Comparison of ENCODE assay signal across 23 cellular contexts in genomic region chr5:161235569-161235968, GRCh38.
A peak's percentile ranks its signal among the peaks of the same experiment; 100 is the strongest.
DNase-seq lines count a peak whose midpoint lies in the region; ATAC-seq and TF ChIP-seq lines count a peak whose summit lies in the region.
"Had no signal": no experiment of that assay in that cellular context is flagged by ENCODE, and none has a peak within 500 bp of the region (broad histone marks: within the 10 kb centered on the region; RNA-seq: fewer than 3 reads in every experiment).

No MANE protein-coding gene starts in this region.

- intact Hi-C loops in left lung (cut with DNase I), result no loop called here

- ATAC-seq in left lung (peak; percentile 72), GM18873 (IDR thresholded peaks at IDR 0.05; ENCODE audit: low FRiP score, unreplicated experiment) (no peak)
- ATAC-seq: GM12878 had no signal

- H3K27ac Mint-ChIP-seq in activated naive CD8-positive, alpha-beta T cell treated with anti-CD3 and anti-CD28 coated beads for 36 hours, result no peak overlapping the region
- H3K27ac Mint-ChIP-seq: CD14-positive monocyte; CD4-positive, alpha-beta memory T cell; CD4-positive, CD25-positive, alpha-beta regulatory T cell; CD8-positive, alpha-beta memory T cell had no signal

- no peaks in the 10 kb centered on the region for H3K9me3 ChIP-seq in left lung
- H3K9me3 ChIP-seq: BE2C, BLaER1 had no signal

- no peak overlapping the region for H3K4me3 ChIP-seq in left lung
- H3K4me3 ChIP-seq in retinal pigment epithelial cell (ENCODE audit: low read length), result no peak overlapping the region
- H3K4me3 ChIP-seq: BLaER1, GM12878 had no signal

- H3K27me3 ChIP-seq in left lung, result no peaks in the 10 kb centered on the region
- H3K27me3 ChIP-seq: BE2C, BLaER1 had no signal

- no peak for DNase-seq in left lung
- peak; percentile 1 for DNase-seq in myocyte (ENCODE audit: low read depth)
- DNase-seq in retinal pigment epithelial cell (ENCODE audit: low read depth), result peak; percentile 12
- DNase-seq in activated naive CD8-positive, alpha-beta T cell treated with anti-CD3 and anti-CD28 coated beads for 36 hours, result no peak
- DNase-seq: 8988T; ACHN; BE2C; C1 segment of cervical spinal cord; CD4-positive, alpha-beta memory T cell; CD4-positive, CD25-positive, alpha-beta regulatory T cell; CD8-positive, alpha-beta memory T cell; COR-L47; DMS 273 treated with DMSO at 0.1 percent for 48 hours; DMS153; DMS53; DMS79; DND-41; EL; GDM1 had no signal

- no peak overlapping the region for H3K27ac ChIP-seq in left lung
- H3K27ac ChIP-seq: BLaER1 had no signal

- TF ChIP-seq CTCF in left lung (IDR thresholded peaks at IDR 0.05) (no peak), retinal pigment epithelial cell (conservative IDR thresholded peaks at IDR 0.05; ENCODE audit: low read depth, low read length) (no peak)

- no peaks in the 10 kb centered on the region for H3K27me3 Mint-ChIP-seq in activated naive CD8-positive, alpha-beta T cell treated with anti-CD3 and anti-CD28 coated beads for 36 hours
- H3K27me3 Mint-ChIP-seq: CD4-positive, alpha-beta memory T cell; CD4-positive, CD25-positive, alpha-beta regulatory T cell; CD8-positive, alpha-beta memory T cell had no signal

- no peaks in the 10 kb centered on the region for H3K4me1 Mint-ChIP-seq in activated naive CD8-positive, alpha-beta T cell treated with anti-CD3 and anti-CD28 coated beads for 36 hours
- H3K4me1 Mint-ChIP-seq: CD14-positive monocyte; CD4-positive, alpha-beta memory T cell; CD4-positive, CD25-positive, alpha-beta regulatory T cell; CD8-positive, alpha-beta memory T cell had no signal

- no peaks in the 10 kb centered on the region for H3K4me1 ChIP-seq in left lung
- H3K4me1 ChIP-seq: BE2C, BLaER1 had no signal

- no peak overlapping the region for H3K4me3 Mint-ChIP-seq in activated naive CD8-positive, alpha-beta T cell treated with anti-CD3 and anti-CD28 coated beads for 36 hours
- H3K4me3 Mint-ChIP-seq: CD14-positive monocyte; CD4-positive, alpha-beta memory T cell; CD4-positive, CD25-positive, alpha-beta regulatory T cell; CD8-positive, alpha-beta memory T cell had no signal

- H3K36me3 Mint-ChIP-seq in activated naive CD8-positive, alpha-beta T cell treated with anti-CD3 and anti-CD28 coated beads for 36 hours, result no peaks in the 10 kb centered on the region
- H3K36me3 Mint-ChIP-seq: CD14-positive monocyte; CD4-positive, alpha-beta memory T cell; CD4-positive, CD25-positive, alpha-beta regulatory T cell; CD8-positive, alpha-beta memory T cell had no signal

- no peaks in the 10 kb centered on the region for H3K9me3 Mint-ChIP-seq in activated naive CD8-positive, alpha-beta T cell treated with anti-CD3 and anti-CD28 coated beads for 36 hours
- H3K9me3 Mint-ChIP-seq: CD4-positive, alpha-beta memory T cell; CD4-positive, CD25-positive, alpha-beta regulatory T cell had no signal

- no peaks in the 10 kb centered on the region for H3K36me3 ChIP-seq in left lung
- H3K36me3 ChIP-seq: BE2C, BLaER1 had no signal

Comparison
In these comparisons a context has a peak if more than half of its experiments do, and no peak if none do; other contexts are left out.
1. DNase-seq: peak in myocyte (single experiment) and retinal pigment epithelial cell (single experiment); none in left lung (0 of 2) and activated naive CD8-positive, alpha-beta T cell treated with anti-CD3 and anti-CD28 coated beads for 36 hours (single experiment).